8 cellular contexts compared by ENCODE assay signal in the genomic region with DNA sequence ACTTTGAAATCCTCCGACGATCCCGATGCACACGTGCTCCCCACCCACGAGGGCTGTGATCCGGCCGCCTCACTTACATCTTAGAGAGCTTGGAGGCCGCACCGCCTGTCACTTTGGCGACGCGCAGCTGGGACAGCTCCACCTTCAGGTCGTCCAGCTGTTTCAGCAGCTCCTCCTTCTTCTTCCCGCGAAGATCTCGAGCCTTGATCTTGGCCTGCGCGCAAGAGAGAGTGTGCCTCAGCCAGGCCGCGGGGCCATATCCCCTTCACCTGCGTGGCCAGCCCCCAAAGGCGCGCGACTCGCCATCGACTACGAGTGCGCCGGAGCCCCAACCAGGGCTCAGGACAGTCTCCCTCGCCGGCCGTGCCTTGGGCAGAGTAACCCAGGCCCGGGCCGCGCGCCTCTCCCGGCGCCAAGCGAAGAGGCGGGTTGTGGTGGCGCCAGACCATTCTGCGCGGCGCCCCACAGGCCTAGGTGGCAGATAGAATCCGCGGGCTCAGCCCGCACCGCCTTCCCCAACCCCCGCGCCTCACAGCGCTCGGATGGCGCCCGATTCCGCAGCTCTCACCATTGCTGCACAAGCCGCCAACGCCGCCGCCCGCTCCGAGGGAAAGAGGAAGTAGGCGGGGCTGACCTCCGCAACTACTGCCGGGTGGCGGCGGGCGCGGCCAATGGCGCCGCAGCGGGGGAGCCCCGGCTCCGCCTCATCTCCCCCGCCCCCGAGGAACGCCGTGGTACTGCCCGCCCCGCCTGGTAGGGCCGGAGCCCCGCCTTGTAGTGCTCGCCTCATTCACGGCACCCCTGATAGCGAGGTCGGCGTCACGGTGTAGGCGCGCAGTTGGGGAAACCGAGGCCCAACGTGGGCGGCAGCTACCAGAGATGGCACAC. TPM values are rescaled to one million over a fixed set of nuclear protein-coding genes. Genes with fewer than 3 reads are reported as not detected.
DNase-seq lines count a peak whose midpoint lies in the region; ATAC-seq and TF ChIP-seq lines count a peak whose summit lies in the region.

A gene (plus strand): TSS at position 789 of the 888 bp plus-strand sequence. CDS start 7,161 bp downstream, outside the sequence.
A gene (minus strand): TSS at position 616 of the 888 bp plus-strand sequence. CDS start 45 bp downstream, at position 571.

- DNase-seq in CD1c-positive myeloid dendritic cell (ENCODE audit: extremely low spot score), result peak; percentile 98
- DNase-seq in NCI-H748 (lab: John Stamatoyannopoulos, UW; ENCODE audit: unreplicated experiment), result peak; percentile 95
- peak; percentile 95 for DNase-seq in activated CD4-positive, alpha-beta T cell treated with anti-CD3 and anti-CD28 coated beads, Interleukin-2, amount 50 U/mL, for 1 hour
- DNase-seq in cortex of kidney (lab: John Stamatoyannopoulos, UW), result peak; percentile 23
- peak; percentile 97 to 99 for DNase-seq in left lung
- DNase-seq in stimulated activated CD4-positive, alpha-beta T cell treated with anti-CD3 and anti-CD28 coated beads, Interleukin-2, amount 100 ng/mL, for 48 hours, result peak; percentile 93 to 96

- H3K4me3 ChIP-seq in left lung, result peak within 1 kb of the TSS; percentile 63 to 82

- peak; percentile 88 for ATAC-seq in GM19397 (IDR thresholded peaks at IDR 0.05; ENCODE audit: unreplicated experiment)
- ATAC-seq in HG03565 (IDR thresholded peaks at IDR 0.05; ENCODE audit: unreplicated experiment), result peak; percentile 86
- ATAC-seq in left lung, result peak; percentile 97

- H3K9me3 ChIP-seq in left lung, result no peaks in the 10 kb centered on the region

- intact Hi-C loops in left lung (cut with DNase I), result no loop called here

- peak in 1 of 2 donors; percentile 43 for TF ChIP-seq CTCF in left lung (IDR thresholded peaks at IDR 0.05)

- H3K4me1 ChIP-seq in left lung, result peaks cover 22 to 51% of the 10 kb centered on the region in 2 donors

- H3K27ac ChIP-seq in left lung, result peak within 1 kb of the TSS; percentile 86

- H3K27me3 ChIP-seq in left lung, result no peaks in the 10 kb centered on the region

- peaks cover 0 to 46% of the 10 kb centered on the region in 2 donors for H3K36me3 ChIP-seq in left lung

RNA-seq across cellular contexts. Expression of the first gene that starts in this region (rescaled TPM):
- 10 to 100 TPM; 51.5 to 53.6 TPM for total RNA-seq in left lung

RNA-seq across cellular contexts. Expression of the second gene that starts in this region (rescaled TPM):
- total RNA-seq in left lung, result 1,000 to 10,000 TPM in 1 of 2 donors, 100 to 1,000 TPM in 1; 986 to 1,164 TPM

Comparison
In these comparisons a context has a peak if more than half of its experiments do, and no peak if none do; other contexts are left out.
1. Peak in every context shown above with its lines: DNase-seq, ATAC-seq, H3K4me3 ChIP-seq and H3K27ac ChIP-seq.
2. DNase-seq: peak in every context shown above with its lines; median percentile 98 in CD1c-positive myeloid dendritic cell; 98 in left lung; 95 in NCI-H748; 95 in activated CD4-positive, alpha-beta T cell treated with anti-CD3 and anti-CD28 coated beads, Interleukin-2, amount 50 U/mL, for 1 hour; 94 in stimulated activated CD4-positive, alpha-beta T cell treated with anti-CD3 and anti-CD28 coated beads, Interleukin-2, amount 100 ng/mL, for 48 hours; 23 in cortex of kidney.